1 cellular context compared by ENCODE assay signal in the genomic region with DNA sequence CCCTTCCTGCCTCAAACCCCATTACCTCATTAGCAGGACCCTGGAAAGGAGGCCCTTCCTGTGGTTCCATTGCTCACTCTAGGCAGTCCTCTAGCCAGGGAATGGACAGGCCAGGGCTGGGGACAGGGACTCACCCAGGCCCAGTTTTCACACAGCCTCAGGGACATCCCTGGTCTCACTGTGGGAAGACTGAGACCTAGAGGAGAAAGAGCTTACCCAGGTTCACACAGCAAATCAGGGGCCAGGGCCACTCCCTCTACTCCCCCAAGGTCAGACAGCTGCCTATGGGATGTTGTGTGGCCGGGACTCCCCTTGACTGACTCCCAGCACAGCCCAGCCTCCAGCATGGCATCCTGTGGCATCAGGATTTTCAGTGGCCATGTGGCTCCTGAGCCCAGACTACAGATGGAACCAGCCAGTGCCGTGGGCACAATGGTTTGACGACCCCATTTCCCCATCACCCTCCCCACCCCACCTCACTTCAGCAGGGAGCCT.
TF ChIP-seq lines count a peak whose summit lies in the region.

No MANE protein-coding gene starts in this region.

TF ChIP-seq in WTC11, 78 proteins besides CTCF, POLR2A, EP300 and RAD21 (continued from another document):
- TF ChIP-seq, protein P1, sequence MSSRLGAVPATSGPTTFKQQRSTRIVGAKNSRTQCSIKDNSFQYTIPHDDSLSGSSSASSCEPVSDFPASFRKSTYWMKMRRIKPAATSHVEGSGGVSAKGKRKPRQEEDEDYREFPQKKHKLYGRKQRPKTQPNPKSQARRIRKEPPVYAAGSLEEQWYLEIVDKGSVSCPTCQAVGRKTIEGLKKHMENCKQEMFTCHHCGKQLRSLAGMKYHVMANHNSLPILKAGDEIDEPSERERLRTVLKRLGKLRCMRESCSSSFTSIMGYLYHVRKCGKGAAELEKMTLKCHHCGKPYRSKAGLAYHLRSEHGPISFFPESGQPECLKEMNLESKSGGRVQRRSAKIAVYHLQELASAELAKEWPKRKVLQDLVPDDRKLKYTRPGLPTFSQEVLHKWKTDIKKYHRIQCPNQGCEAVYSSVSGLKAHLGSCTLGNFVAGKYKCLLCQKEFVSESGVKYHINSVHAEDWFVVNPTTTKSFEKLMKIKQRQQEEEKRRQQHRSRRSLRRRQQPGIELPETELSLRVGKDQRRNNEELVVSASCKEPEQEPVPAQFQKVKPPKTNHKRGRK (CRISPR knock-in tag; IDR thresholded peaks at IDR 0.05; ENCODE audit: borderline replicate concordance) = no peak
- no peak for TF ChIP-seq FOXP1 (CRISPR knock-in tag; IDR thresholded peaks at IDR 0.05; ENCODE audit: borderline replicate concordance)
- TF ChIP-seq, protein P2, sequence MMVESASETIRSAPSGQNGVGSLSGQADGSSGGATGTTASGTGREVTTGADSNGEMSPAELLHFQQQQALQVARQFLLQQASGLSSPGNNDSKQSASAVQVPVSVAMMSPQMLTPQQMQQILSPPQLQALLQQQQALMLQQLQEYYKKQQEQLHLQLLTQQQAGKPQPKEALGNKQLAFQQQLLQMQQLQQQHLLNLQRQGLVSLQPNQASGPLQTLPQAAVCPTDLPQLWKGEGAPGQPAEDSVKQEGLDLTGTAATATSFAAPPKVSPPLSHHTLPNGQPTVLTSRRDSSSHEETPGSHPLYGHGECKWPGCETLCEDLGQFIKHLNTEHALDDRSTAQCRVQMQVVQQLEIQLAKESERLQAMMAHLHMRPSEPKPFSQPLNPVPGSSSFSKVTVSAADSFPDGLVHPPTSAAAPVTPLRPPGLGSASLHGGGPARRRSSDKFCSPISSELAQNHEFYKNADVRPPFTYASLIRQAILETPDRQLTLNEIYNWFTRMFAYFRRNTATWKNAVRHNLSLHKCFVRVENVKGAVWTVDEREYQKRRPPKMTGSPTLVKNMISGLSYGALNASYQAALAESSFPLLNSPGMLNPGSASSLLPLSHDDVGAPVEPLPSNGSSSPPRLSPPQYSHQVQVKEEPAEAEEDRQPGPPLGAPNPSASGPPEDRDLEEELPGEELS (CRISPR knock-in tag; IDR thresholded peaks at IDR 0.05) = no peak
- TF ChIP-seq, protein P3, sequence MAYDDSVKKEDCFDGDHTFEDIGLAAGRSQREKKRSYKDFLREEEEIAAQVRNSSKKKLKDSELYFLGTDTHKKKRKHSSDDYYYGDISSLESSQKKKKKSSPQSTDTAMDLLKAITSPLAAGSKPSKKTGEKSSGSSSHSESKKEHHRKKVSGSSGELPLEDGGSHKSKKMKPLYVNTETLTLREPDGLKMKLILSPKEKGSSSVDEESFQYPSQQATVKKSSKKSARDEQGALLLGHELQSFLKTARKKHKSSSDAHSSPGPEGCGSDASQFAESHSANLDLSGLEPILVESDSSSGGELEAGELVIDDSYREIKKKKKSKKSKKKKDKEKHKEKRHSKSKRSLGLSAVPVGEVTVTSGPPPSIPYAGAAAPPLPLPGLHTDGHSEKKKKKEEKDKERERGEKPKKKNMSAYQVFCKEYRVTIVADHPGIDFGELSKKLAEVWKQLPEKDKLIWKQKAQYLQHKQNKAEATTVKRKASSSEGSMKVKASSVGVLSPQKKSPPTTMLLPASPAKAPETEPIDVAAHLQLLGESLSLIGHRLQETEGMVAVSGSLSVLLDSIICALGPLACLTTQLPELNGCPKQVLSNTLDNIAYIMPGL (CRISPR knock-in tag; IDR thresholded peaks at IDR 0.05) = no peak
- TF ChIP-seq, protein P4, sequence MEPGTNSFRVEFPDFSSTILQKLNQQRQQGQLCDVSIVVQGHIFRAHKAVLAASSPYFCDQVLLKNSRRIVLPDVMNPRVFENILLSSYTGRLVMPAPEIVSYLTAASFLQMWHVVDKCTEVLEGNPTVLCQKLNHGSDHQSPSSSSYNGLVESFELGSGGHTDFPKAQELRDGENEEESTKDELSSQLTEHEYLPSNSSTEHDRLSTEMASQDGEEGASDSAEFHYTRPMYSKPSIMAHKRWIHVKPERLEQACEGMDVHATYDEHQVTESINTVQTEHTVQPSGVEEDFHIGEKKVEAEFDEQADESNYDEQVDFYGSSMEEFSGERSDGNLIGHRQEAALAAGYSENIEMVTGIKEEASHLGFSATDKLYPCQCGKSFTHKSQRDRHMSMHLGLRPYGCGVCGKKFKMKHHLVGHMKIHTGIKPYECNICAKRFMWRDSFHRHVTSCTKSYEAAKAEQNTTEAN (CRISPR knock-in tag; IDR thresholded peaks at IDR 0.05) = no peak
TF ChIP-seq in WTC11: peak in this region for 0.
